Comparison of ENCODE assay signal across 15 cellular contexts in genomic region chr3:66554178-66554577, GRCh38. TPM values are rescaled to one million over a fixed set of nuclear protein-coding genes. Genes with fewer than 3 reads are reported as not detected.
A peak's percentile ranks its signal among the peaks of the same experiment; 100 is the strongest.
DNase-seq lines count a peak whose midpoint lies in the region; ATAC-seq, FAIRE-seq and TF ChIP-seq lines count a peak whose summit lies in the region.
"Had no signal": no experiment of that assay in that cellular context is flagged by ENCODE, and none has a peak within 500 bp of the region (broad histone marks: within the 10 kb centered on the region; RNA-seq: fewer than 3 reads in every experiment).

No MANE protein-coding gene starts in this region.

- in situ Hi-C loops in GM23248 (cut with MboI) = no loop called here

- no peak for TF ChIP-seq CTCF in fibroblast of mammary gland (conservative IDR thresholded peaks at IDR 0.05; ENCODE audit: control insufficient read depth, insufficient read depth, low read depth, low read length)
- no peak for TF ChIP-seq CTCF in sigmoid colon (IDR thresholded peaks at IDR 0.05)

- H3K4me3 ChIP-seq in GM23248 = no peak overlapping the region
- H3K4me3 ChIP-seq in SK-N-MC = no peak overlapping the region
- H3K4me3 ChIP-seq in fibroblast of mammary gland (ENCODE audit: control insufficient read depth, low read depth, low read length) = no peak overlapping the region
- no peak overlapping the region for H3K4me3 ChIP-seq in skeletal muscle cell (ENCODE audit: low read depth, low read length)
- no peak overlapping the region for H3K4me3 ChIP-seq in sigmoid colon
- H3K4me3 ChIP-seq: psoas muscle had no signal

- 91 to 94% methylated on average over 1 of the region's 1 CpG for WGBS in GM23248 (ENCODE audit: low coverage in 1 of 2, low lambda C conversion rate in 2 of 2, missing lambda C conversion rate in 2 of 2), 2 experiments
- 84 to 88% methylated on average over 1 of the region's 1 CpG for WGBS in sigmoid colon, 2 donors

- H3K9me3 ChIP-seq in GM23248 (ENCODE audit: low read depth) (no peaks in the 10 kb centered on the region), SK-N-MC (ENCODE audit: low read depth, low read length) (no peaks in the 10 kb centered on the region), sigmoid colon (no peaks in the 10 kb centered on the region)
- H3K9me3 ChIP-seq: psoas muscle had no signal

- TF ChIP-seq EP300 in sigmoid colon (IDR thresholded peaks at IDR 0.05) = no peak

- no peaks in the 10 kb centered on the region for H3K9me2 ChIP-seq in GM23248 (ENCODE audit: insufficient read depth)

- intact Hi-C loops in sigmoid colon (cut with DNase I) = loop anchor here (10.0 kb wide), 1 partner anchor 149 kb away; no protein-coding TSS in a partner anchor

- TF ChIP-seq POLR2A in sigmoid colon (IDR thresholded peaks at IDR 0.05) = no peak

- no peaks in the 10 kb centered on the region for H3F3A ChIP-seq in GM23248 (ENCODE audit: insufficient read depth)

- no peak overlapping the region for H3K4me2 ChIP-seq in GM23248 (ENCODE audit: unreplicated experiment)

- H3K4me1 ChIP-seq in GM23248 (ENCODE audit: insufficient read depth) = no peaks in the 10 kb centered on the region; the same call in 1 of the 2 replicates
- H3K4me1 ChIP-seq in sigmoid colon = peaks cover 2 to 42% (median 34%) of the 10 kb centered on the region in 4 donors
- H3K4me1 ChIP-seq: psoas muscle had no signal

- H3K79me2 ChIP-seq in GM23248 (ENCODE audit: insufficient read depth) = no peaks in the 10 kb centered on the region

- H3K27ac ChIP-seq in GM23248 = no peak overlapping the region
- peak overlapping the region; percentile 50 for H3K27ac ChIP-seq in SK-N-MC
- H3K27ac ChIP-seq in sigmoid colon = peak overlapping the region in 2 of 4 donors; percentile 79 to 82
- H3K27ac ChIP-seq: psoas muscle had no signal

- H4K20me1 ChIP-seq in GM23248 (ENCODE audit: insufficient read depth) = no peaks in the 10 kb centered on the region

- H2AFZ ChIP-seq in GM23248 = 0 out of 2 replicates have a peak overlapping the region, but pooled peaks have one; percentile 18

- FAIRE-seq in RCC 7860 (lab: Jason Lieb, UNC) = no peak
- FAIRE-seq: D721Med, GM18507, HTR-8/SVneo had no signal

- H3K36me3 ChIP-seq in GM23248 (ENCODE audit: low read depth) (no peaks in the 10 kb centered on the region), SK-N-MC (ENCODE audit: insufficient read depth, low read length) (no peaks in the 10 kb centered on the region), sigmoid colon (no peaks in the 10 kb centered on the region)

- ATAC-seq in GM19351 (IDR thresholded peaks at IDR 0.05; ENCODE audit: unreplicated experiment) = no peak
- ATAC-seq: left colon, psoas muscle had no signal

- H3K27me3 ChIP-seq in GM23248 (replicated peaks; ENCODE audit: insufficient read depth) (no peaks in the 10 kb centered on the region), sigmoid colon (no peaks in the 10 kb centered on the region)

- H3K9ac ChIP-seq in GM23248 (no peak overlapping the region), SK-N-MC (ENCODE audit: insufficient read length) (no peak overlapping the region)

- DNase-seq in GM23248 (peak; percentile 30), SK-N-MC (ENCODE audit: low read depth, low spot score) (no peak), fibroblast of mammary gland (ENCODE audit: low read depth) (peak; percentile 45), skeletal muscle cell (ENCODE audit: low read depth) (peak; percentile 31), RCC 7860 (ENCODE audit: low spot score) (no peak), sigmoid colon (no peak)
- DNase-seq: activated CD4-positive, alpha-beta T cell treated with anti-CD3 and anti-CD28 coated beads, Interleukin-2, amount 50 U/mL, for 1 hour; activated T-cell treated with anti-CD3 and anti-CD28 coated beads, Interleukin-2, amount 50 U/mL, for 48 hours; left colon; psoas muscle; SHP77 had no signal

RNA-seq across cellular contexts. Expression of gene LRIG1, which starts 53.4 kb away (rescaled TPM):
- total RNA-seq in GM23248 (2014; rRNA removed; shearing (Covaris generic)) = 6.5 and 10.0 TPM in 2 replicates
- polyA plus RNA-seq in GM23248 (2016; fragmentation: Nextera tagmentation; extraction: Ambion mirVana) (2.8 and 3.1 TPM in 2 replicates), sigmoid colon (10 to 100 TPM in 1 of 3 donors, 1 to 10 TPM in 2; 4.2 to 36.1 (median 6.0) TPM)
- 100 to 1,000 TPM; 150 to 226 (median 210) TPM for total RNA-seq in sigmoid colon

Comparison
In these comparisons a context has a peak if more than half of its experiments do, and no peak if none do; other contexts are left out.
1. DNase-seq: peak in GM23248 (single experiment), fibroblast of mammary gland (single experiment) and skeletal muscle cell (single experiment); none in SK-N-MC (single experiment), RCC 7860 (single experiment) and sigmoid colon (single experiment).
2. RNA of gene LRIG1, which starts 53.4 kb away (total RNA-seq): 150 to 226 TPM in sigmoid colon; 6.5 to 10.0 TPM in GM23248; every median in the first group is over 10 times any median in the second.